36 cellular contexts compared by ENCODE assay signal in genomic region chr11:129749141-129749540, GRCh38.
"Had no signal": no experiment of that assay in that cellular context is flagged by ENCODE, and none has a peak within 500 bp of the region (broad histone marks: within the 10 kb centered on the region; RNA-seq: fewer than 3 reads in every experiment).

No MANE protein-coding gene starts in this region.

- ATAC-seq: activated CD8-positive, alpha-beta T cell treated with anti-CD3 and anti-CD28 coated beads for 36 hours; activated naive CD8-positive, alpha-beta T cell treated with anti-CD3 and anti-CD28 coated beads, Interleukin-2, amount 50 U/mL, for 24 hours; activated T-cell treated with anti-CD3 and anti-CD28 coated beads, Interleukin-2, amount 50 U/mL, for 4 hours; activated T-cell treated with anti-CD3 and anti-CD28 coated beads, Interleukin-2, amount 50 U/mL, for 72 hours had no signal

- H3K4me3 Mint-ChIP-seq: activated B cell treated with CpG ODN at 0.5 μM for 24 hours; activated CD4-positive, alpha-beta memory T cell treated with anti-CD3 and anti-CD28 coated beads for 36 hours; activated CD4-positive, alpha-beta T cell treated with anti-CD3 and anti-CD28 coated beads, Interleukin-2, amount 10 ng/mL, durations not matched to agents 7 days and 5 days; activated CD8-positive, alpha-beta T cell treated with anti-CD3 and anti-CD28 coated beads for 36 hours; activated naive CD4-positive, alpha-beta T cell treated with anti-CD3 and anti-CD28 coated beads for 36 hours; activated naive CD8-positive, alpha-beta T cell; activated naive CD8-positive, alpha-beta T cell treated with anti-CD3 and anti-CD28 coated beads, Interleukin-2, amount 10 ng/mL, durations not matched to agents 7 days and 5 days; activated naive CD8-positive, alpha-beta T cell treated with anti-CD3 and anti-CD28 coated beads, Interleukin-2, amount 50 U/mL, for 24 hours; activated T-helper 1 cell treated with anti-CD3 and anti-CD28 coated beads, Interleukin-12 subunit alpha, Interleukin-12 subunit beta, Interleukin-2, Interleukin-4 antibody, amounts not matched to agents 30 ng/mL and 10 ng/mL and 1 ng/mL, durations not matched to agents 14 hours and 24 hours and 36 hours; brain; central memory CD8-positive, alpha-beta T cell; T-helper 1 cell treated with Interleukin-12 subunit alpha and Interleukin-12 subunit beta and Interleukin-4 antibody, amounts not matched to agents 30 μg/mL and 1 μg/mL, for 36 hours; T-helper 2 cell treated with Interferon-gamma antibody and Interleukin-4, amounts not matched to agents 5 μg/mL and 100 μg/mL, for 36 hours had no signal

- H3K27ac ChIP-seq: ascending aorta, cardiac muscle cell, VCaP had no signal

- DNase-seq: activated B cell treated with CpG ODN at 0.5 μM for 24 hours; activated CD4-positive, alpha-beta memory T cell treated with anti-CD3 and anti-CD28 coated beads for 36 hours; activated CD4-positive, alpha-beta T cell treated with anti-CD3 and anti-CD28 coated beads for 4 hours; activated CD4-positive, alpha-beta T cell treated with anti-CD3 and anti-CD28 coated beads, Interleukin-2, amount 10 ng/mL, durations not matched to agents 7 days and 5 days; activated CD4-positive, alpha-beta T cell treated with anti-CD3 and anti-CD28 coated beads, Interleukin-2, amount 50 U/mL, for 4 hours; activated CD4-positive, CD25-positive, alpha-beta regulatory T cell treated with anti-CD3 and anti-CD28 coated beads, Interleukin-2, amount 50 U/mL, for 72 hours; activated CD8-positive, alpha-beta memory T cell treated with anti-CD3 and anti-CD28 coated beads, Interleukin-2, amount 50 U/mL, for 4 hours; activated CD8-positive, alpha-beta T cell treated with anti-CD3 and anti-CD28 coated beads for 36 hours; activated effector memory CD4-positive, alpha-beta T cell treated with Interleukin-2 at 50 U/mL for 16 hours; activated gamma-delta T cell; activated naive CD4-positive, alpha-beta T cell treated with anti-CD3 and anti-CD28 coated beads for 36 hours; activated naive CD4-positive, alpha-beta T cell treated with anti-CD3 and anti-CD28 coated beads, Interleukin-2, amount 50 U/mL, for 16 hours; activated naive CD8-positive, alpha-beta T cell treated with anti-CD3 and anti-CD28 coated beads, Interleukin-2, amount 10 ng/mL, durations not matched to agents 7 days and 5 days; activated naive CD8-positive, alpha-beta T cell treated with anti-CD3 and anti-CD28 coated beads, Interleukin-2, amount 50 U/mL, for 24 hours; activated T-cell treated with anti-CD3 and anti-CD28 coated beads for 4 hours; activated T-cell treated with anti-CD3 and anti-CD28 coated beads, Interleukin-2, amount 50 U/mL, for 1 hour; activated T-cell treated with anti-CD3 and anti-CD28 coated beads, Interleukin-2, amount 50 U/mL, for 4 hours; activated T-cell treated with anti-CD3 and anti-CD28 coated beads, Interleukin-2, amount 50 U/mL, for 72 hours; amygdala; anterior cingulate cortex; caudate nucleus; cerebellar nuclear complex; SW 1271; T-helper 1 cell; T-helper 2 cell; T-helper 9 cell had no signal

- H3K4me1 ChIP-seq: ascending aorta had no signal

- H3K36me3 ChIP-seq: ascending aorta, cardiac muscle cell had no signal

- H3K27me3 ChIP-seq: ascending aorta had no signal

- H3K36me3 Mint-ChIP-seq: activated naive CD8-positive, alpha-beta T cell treated with anti-CD3 and anti-CD28 coated beads, Interleukin-2, amount 10 ng/mL, durations not matched to agents 7 days and 5 days; brain had no signal

- H3K4me1 Mint-ChIP-seq: activated naive CD8-positive, alpha-beta T cell treated with anti-CD3 and anti-CD28 coated beads, Interleukin-2, amount 10 ng/mL, durations not matched to agents 7 days and 5 days; activated naive CD8-positive, alpha-beta T cell treated with anti-CD3 and anti-CD28 coated beads, Interleukin-2, amount 50 U/mL, for 24 hours; brain had no signal

- H3K27ac Mint-ChIP-seq: activated B cell treated with CpG ODN at 0.5 μM for 24 hours; activated CD4-positive, alpha-beta memory T cell treated with anti-CD3 and anti-CD28 coated beads for 36 hours; activated CD4-positive, alpha-beta T cell treated with anti-CD3 and anti-CD28 coated beads, Interleukin-2, amount 10 ng/mL, durations not matched to agents 7 days and 5 days; activated CD8-positive, alpha-beta T cell treated with anti-CD3 and anti-CD28 coated beads for 36 hours; activated naive CD4-positive, alpha-beta T cell treated with anti-CD3 and anti-CD28 coated beads for 36 hours; activated naive CD8-positive, alpha-beta T cell; activated naive CD8-positive, alpha-beta T cell treated with anti-CD3 and anti-CD28 coated beads, Interleukin-2, amount 10 ng/mL, durations not matched to agents 7 days and 5 days; activated naive CD8-positive, alpha-beta T cell treated with anti-CD3 and anti-CD28 coated beads, Interleukin-2, amount 50 U/mL, for 24 hours; activated T-cell treated with anti-CD3 and anti-CD28 coated beads, Interleukin-2, amount 50 U/mL, for 72 hours; activated T-helper 1 cell treated with anti-CD3 and anti-CD28 coated beads, Interleukin-12 subunit alpha, Interleukin-12 subunit beta, Interleukin-2, Interleukin-4 antibody, amounts not matched to agents 30 ng/mL and 10 ng/mL and 1 ng/mL, durations not matched to agents 14 hours and 24 hours and 36 hours; activated T-helper 2 cell treated with anti-CD3 and anti-CD28 coated beads, Interferon-gamma antibody, Interleukin-2, Interleukin-4, amounts not matched to agents 10 μg/mL and 5 μg/mL and 100 μg/mL, durations not matched to agents 14 hours and 24 hours and 36 hours; brain; T-helper 1 cell treated with Interleukin-12 subunit alpha and Interleukin-12 subunit beta and Interleukin-4 antibody, amounts not matched to agents 30 μg/mL and 1 μg/mL, for 36 hours; T-helper 2 cell treated with Interferon-gamma antibody and Interleukin-4, amounts not matched to agents 5 μg/mL and 100 μg/mL, for 36 hours had no signal

- H3K4me3 ChIP-seq: ascending aorta, cardiac muscle cell had no signal

- H3K9me3 ChIP-seq: ascending aorta had no signal

- H3K9me3 Mint-ChIP-seq: activated B cell treated with CpG ODN at 0.5 μM for 24 hours; activated CD4-positive, alpha-beta T cell treated with anti-CD3 and anti-CD28 coated beads, Interleukin-2, amount 10 ng/mL, durations not matched to agents 7 days and 5 days; activated CD8-positive, alpha-beta T cell treated with anti-CD3 and anti-CD28 coated beads for 36 hours; activated naive CD8-positive, alpha-beta T cell treated with anti-CD3 and anti-CD28 coated beads, Interleukin-2, amount 10 ng/mL, durations not matched to agents 7 days and 5 days; activated naive CD8-positive, alpha-beta T cell treated with anti-CD3 and anti-CD28 coated beads, Interleukin-2, amount 50 U/mL, for 24 hours; activated T-cell treated with anti-CD3 and anti-CD28 coated beads, Interleukin-2, amount 50 U/mL, for 72 hours; activated T-helper 1 cell treated with anti-CD3 and anti-CD28 coated beads, Interleukin-12 subunit alpha, Interleukin-12 subunit beta, Interleukin-2, Interleukin-4 antibody, amounts not matched to agents 30 ng/mL and 10 ng/mL and 1 ng/mL, durations not matched to agents 14 hours and 24 hours and 36 hours; activated T-helper 2 cell treated with anti-CD3 and anti-CD28 coated beads, Interferon-gamma antibody, Interleukin-2, Interleukin-4, amounts not matched to agents 10 μg/mL and 5 μg/mL and 100 μg/mL, durations not matched to agents 14 hours and 24 hours and 36 hours; central memory CD8-positive, alpha-beta T cell; T-helper 1 cell treated with Interleukin-12 subunit alpha and Interleukin-12 subunit beta and Interleukin-4 antibody, amounts not matched to agents 30 μg/mL and 1 μg/mL, for 36 hours; T-helper 2 cell treated with Interferon-gamma antibody and Interleukin-4, amounts not matched to agents 5 μg/mL and 100 μg/mL, for 36 hours had no signal
